In genomic region chr12:43921666-43922337, GRCh38 we compare ENCODE assay signal across 18 cellular contexts.
DNase-seq lines count a peak whose midpoint lies in the region; TF ChIP-seq lines count a peak whose summit lies in the region.
"Had no signal": no experiment of that assay in that cellular context is flagged by ENCODE, and none has a peak within 500 bp of the region (broad histone marks: within the 10 kb centered on the region; RNA-seq: fewer than 3 reads in every experiment).

No MANE protein-coding gene starts in this region.

- DNase-seq in AG10803 (ENCODE audit: low read depth) (peak; percentile 79), HS-5 (ENCODE audit: low read depth) (peak; percentile 5), amniotic epithelial cell (ENCODE audit: low read depth) (peak; percentile 3), iPS DF 19.7 (ENCODE audit: low read depth, low spot score) (peak; percentile 42), NCI-H1048 (lab: John Stamatoyannopoulos, UW) (no peak), spleen (no peak), anterior cingulate cortex (lab: John Stamatoyannopoulos, UW) (no peak)
- DNase-seq in stimulated activated CD4-positive, alpha-beta T cell treated with anti-CD3 and anti-CD28 coated beads, Interleukin-4, amount 100 ng/mL, for 1 hour: no peak
- DNase-seq: CD4-positive, alpha-beta memory T cell; DND-41; NCI-H1417; NCI-H2171 treated with DMSO at 0.1 percent for 48 hours; NCI-H774; PC-9; stimulated activated CD4-positive, alpha-beta T cell treated with anti-CD3 and anti-CD28 coated beads, Interleukin-15, amount 100 ng/mL, for 24 hours; stomach had no signal

- no peak overlapping the region for H3K27ac ChIP-seq in spleen
- H3K27ac ChIP-seq: A549, coronary artery, PC-9, stomach had no signal

- H3K27me3 ChIP-seq in spleen (replicated peaks in 1 of 7): no peaks in the 10 kb centered on the region
- H3K27me3 ChIP-seq: stomach had no signal

- intact Hi-C loops in spleen (cut with DNase I; ENCODE audit: low total_unique reads): no loop called here

- 84 to 93% (median 91%) methylated on average over 3 of the region's 3 CpGs for WGBS in spleen, 5 donors

- TF ChIP-seq CTCF in AG10803 (conservative IDR thresholded peaks at IDR 0.05; ENCODE audit: low read length): no peak
- no peak for TF ChIP-seq CTCF in spleen (IDR thresholded peaks at IDR 0.05 in 8 of 11, conservative IDR thresholded peaks at IDR 0.05 in 3 of 11)

- H3K9me3 ChIP-seq in spleen: no peaks in the 10 kb centered on the region
- H3K9me3 ChIP-seq: A549, stomach had no signal

- H3K36me3 ChIP-seq in spleen: no peaks in the 10 kb centered on the region
- H3K36me3 ChIP-seq: stomach had no signal

- H3K4me3 ChIP-seq in AG10803 (ENCODE audit: low read length) (no peak overlapping the region), spleen (no peak overlapping the region)
- H3K4me3 ChIP-seq: A549, coronary artery, PC-9, stomach had no signal

- no peak for TF ChIP-seq POLR2A in spleen (IDR thresholded peaks at IDR 0.05)

- no peaks in the 10 kb centered on the region for H3K4me1 ChIP-seq in spleen
- H3K4me1 ChIP-seq: A549, stomach had no signal

Comparison
In these comparisons a context has a peak if more than half of its experiments do, and no peak if none do; other contexts are left out.
1. DNase-seq: peak in AG10803 (single experiment), HS-5 (single experiment), amniotic epithelial cell (single experiment) and iPS DF 19.7 (single experiment); none in NCI-H1048 (single experiment), spleen (single experiment), stimulated activated CD4-positive, alpha-beta T cell treated with anti-CD3 and anti-CD28 coated beads, Interleukin-4, amount 100 ng/mL, for 1 hour (single experiment) and anterior cingulate cortex (0 of 58).